In genomic region chr14:104787736-104788532, GRCh38 we compare ENCODE assay signal across 1 cellular context.
A peak's percentile ranks its signal among the peaks of the same experiment; 100 is the strongest.
TF ChIP-seq lines count a peak whose summit lies in the region.

No MANE protein-coding gene starts in this region.

TF ChIP-seq in K562, 482 proteins besides CTCF, POLR2A, EP300 and RAD21:
- TF ChIP-seq U2AF1 (optimal IDR thresholded peaks at IDR 0.05; ENCODE audit: low read depth, low read length) (no peak), IFI16 (CRISPR knock-in tag; IDR thresholded peaks at IDR 0.05) (no peak), SPI1 (IDR thresholded peaks at IDR 0.05; ENCODE audit: borderline replicate concordance, low read depth, low read length) (peak; percentile 36; the same call in 1 of the 2 replicates), SMAD2 (IDR thresholded peaks at IDR 0.05; ENCODE audit: low read depth, low read length) (no peak)
TF ChIP-seq in K562: peak in this region for 1.
